Comparison of ENCODE assay signal across 19 cellular contexts in the genomic region with DNA sequence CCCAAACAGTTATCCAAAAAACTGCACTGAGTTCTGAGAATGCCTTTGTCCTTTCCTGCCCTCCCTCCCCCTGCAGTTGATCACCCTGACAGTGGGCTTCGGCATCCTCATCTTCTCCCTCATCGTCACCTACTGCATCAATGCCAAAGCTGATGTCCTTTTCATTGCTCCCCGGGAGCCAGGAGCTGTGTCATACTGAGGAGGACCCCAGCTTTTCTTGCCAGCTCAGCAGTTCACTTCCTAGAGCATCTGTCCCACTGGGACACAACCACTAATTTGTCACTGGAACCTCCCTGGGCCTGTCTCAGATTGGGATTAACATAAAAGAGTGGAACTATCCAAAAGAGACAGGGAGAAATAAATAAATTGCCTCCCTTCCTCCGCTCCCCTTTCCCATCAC. TPM values are rescaled to one million over a fixed set of nuclear protein-coding genes. Genes with fewer than 3 reads are reported as not detected.
DNase-seq lines count a peak whose midpoint lies in the region; ATAC-seq, FAIRE-seq and TF ChIP-seq lines count a peak whose summit lies in the region.
"Had no signal": no experiment of that assay in that cellular context is flagged by ENCODE, and none has a peak within 500 bp of the region (broad histone marks: within the 10 kb centered on the region; RNA-seq: fewer than 3 reads in every experiment).

No MANE protein-coding gene starts in this region.

- no peak for FAIRE-seq in A549 (lab: Jason Lieb, UNC)
- FAIRE-seq: G401.6, GM18507 had no signal

- peak overlapping the region; percentile 49 for H3K27ac Mint-ChIP-seq in CD8-positive, alpha-beta T cell
- peak overlapping the region; percentile 26 to 52 for H3K27ac Mint-ChIP-seq in natural killer cell

- H3K4me2 ChIP-seq in A549: no peak overlapping the region
- H3K4me2 ChIP-seq: PC-9 had no signal

- no peak overlapping the region for H3K4me3 Mint-ChIP-seq in CD8-positive, alpha-beta T cell
- no peak overlapping the region for H3K4me3 Mint-ChIP-seq in natural killer cell
- H3K4me3 Mint-ChIP-seq: CD4-positive, alpha-beta memory T cell had no signal

- H3K4me1 Mint-ChIP-seq in CD8-positive, alpha-beta T cell (ENCODE audit: low read depth): no peaks in the 10 kb centered on the region
- peaks cover 0 to 6% of the 10 kb centered on the region in 2 donors for H3K4me1 Mint-ChIP-seq in natural killer cell
- H3K4me1 Mint-ChIP-seq: CD4-positive, alpha-beta memory T cell had no signal

- no peak for ATAC-seq in A549
- ATAC-seq in CD8-positive, alpha-beta T cell: no peak
- no peak for ATAC-seq in natural killer cell
- ATAC-seq in HG03520 (IDR thresholded peaks at IDR 0.05; ENCODE audit: unreplicated experiment): no peak
- no peak for ATAC-seq in HG03139 (IDR thresholded peaks at IDR 0.05; ENCODE audit: unreplicated experiment)

- peaks cover 75% of the 10 kb centered on the region for H3K36me3 Mint-ChIP-seq in CD8-positive, alpha-beta T cell
- peaks cover 47% of the 10 kb centered on the region for H3K36me3 Mint-ChIP-seq in natural killer cell

- H3K9ac ChIP-seq in adipocyte (ENCODE audit: low read length): peak overlapping the region; percentile 17

- no peaks in the 10 kb centered on the region for H3K9me3 Mint-ChIP-seq in CD8-positive, alpha-beta T cell
- no peaks in the 10 kb centered on the region for H3K9me3 Mint-ChIP-seq in natural killer cell
- H3K9me3 Mint-ChIP-seq: CD4-positive, alpha-beta memory T cell had no signal

- no peak for TF ChIP-seq POLR2A in A549 (IDR thresholded peaks at IDR 0.05; ENCODE audit: low read length)

- intact Hi-C loops in CD8-positive, alpha-beta T cell (cut with DNase I, micrococcal nuclease): no loop called here
- intact Hi-C loops in natural killer cell (cut with micrococcal nuclease): no loop called here

- peaks cover 50% of the 10 kb centered on the region for H3K36me3 ChIP-seq in CD8-positive, alpha-beta T cell (ENCODE audit: insufficient read depth, low read length)
- H3K36me3 ChIP-seq in adipocyte (ENCODE audit: control insufficient read depth, insufficient read depth, low read length, severe bottlenecking): peaks cover 61% of the 10 kb centered on the region

- no peak overlapping the region for H3K27ac ChIP-seq in A549
- H3K27ac ChIP-seq in CD8-positive, alpha-beta T cell (ENCODE audit: low read depth, low read length): no peak overlapping the region
- H3K27ac ChIP-seq: PC-9, SK-N-MC had no signal

- CTCF ChIA-PET in A549 (lab: Yijun Ruan, JAX): interaction anchor here (0.7 to 7.1 kb wide), 5 partner anchors 10 to 66 kb away, joined by 3 to 24 read pairs (median 4); no protein-coding TSS in a partner anchor
- CTCF ChIA-PET in CD8-positive, alpha-beta T cell (lab: Charles Lee): interaction anchor here (1.0 kb wide), 1 partner anchor 18 kb away, joined by 3 read pairs; no protein-coding TSS in a partner anchor

- no peaks in the 10 kb centered on the region for H3K9me3 ChIP-seq in A549
- no peaks in the 10 kb centered on the region for H3K9me3 ChIP-seq in CD8-positive, alpha-beta T cell (ENCODE audit: low read length)
- H3K9me3 ChIP-seq in adipocyte (ENCODE audit: control insufficient read depth, low read length): no peaks in the 10 kb centered on the region

- no peaks in the 10 kb centered on the region for H3K27me3 ChIP-seq in CD8-positive, alpha-beta T cell (ENCODE audit: insufficient read depth, low read length)
- H3K27me3 ChIP-seq in adipocyte (replicated peaks; ENCODE audit: control insufficient read depth, insufficient read depth, low read length): no peaks in the 10 kb centered on the region

- no peaks in the 10 kb centered on the region for H3K27me3 Mint-ChIP-seq in CD8-positive, alpha-beta T cell (ENCODE audit: low read depth)
- H3K27me3 Mint-ChIP-seq in natural killer cell (ENCODE audit: low read depth in 2 of 2): no peaks in the 10 kb centered on the region
- H3K27me3 Mint-ChIP-seq: CD4-positive, alpha-beta memory T cell had no signal

- DNase-seq in A549 (ENCODE audit: low read depth in 1 of 2, low spot score in 1 of 2) (no peak), adipocyte (ENCODE audit: low read depth) (no peak), natural killer cell (no peak)
- no peak for DNase-seq in CD8-positive, alpha-beta T cell
- no peak for DNase-seq in effector CD4-positive, alpha-beta T cell
- DNase-seq: CD4-positive, alpha-beta memory T cell; DND-41; Karpas-422; MM.1S; NCI-H1092 treated with DMSO at 0.1 percent for 48 hours; NCI-H2081 treated with DMSO at 0.1 percent for 48 hours; NCI-H510A treated with DMSO at 0.1 percent for 48 hours; NCI-H82 had no signal

- TF ChIP-seq RAD21 in A549 (conservative IDR thresholded peaks at IDR 0.05 in 1 of 2, IDR thresholded peaks at IDR 0.05 in 1 of 2): no peak

- no peak for TF ChIP-seq EP300 in A549 (IDR thresholded peaks at IDR 0.05)

- POLR2A ChIA-PET in A549 (lab: Yijun Ruan, JAX): no interaction called here
- POLR2A ChIA-PET in CD8-positive, alpha-beta T cell (lab: Charles Lee): no interaction called here

- H3K4me3 ChIP-seq in A549: no peak overlapping the region
- no peak overlapping the region for H3K4me3 ChIP-seq in CD8-positive, alpha-beta T cell (ENCODE audit: low read depth, low read length)
- H3K4me3 ChIP-seq in adipocyte (ENCODE audit: low read length): no peak overlapping the region
- H3K4me3 ChIP-seq: PC-9, SK-N-MC had no signal

- 96% methylated on average over 4 of the region's 4 CpGs for WGBS in A549 (ENCODE audit: missing lambda C conversion rate)

- TF ChIP-seq CTCF in A549 (IDR thresholded peaks at IDR 0.05): no peak
- TF ChIP-seq CTCF in CD8-positive, alpha-beta T cell (IDR thresholded peaks at IDR 0.05): no peak
- no peak for TF ChIP-seq CTCF in natural killer cell (IDR thresholded peaks at IDR 0.05)

- H3K4me1 ChIP-seq in A549 (peaks cover 10% of the 10 kb centered on the region; the same call in 2 of the 3 replicates), adipocyte (ENCODE audit: control insufficient read depth, insufficient read depth, low read length) (peaks cover 74% of the 10 kb centered on the region)
- no peaks in the 10 kb centered on the region for H3K4me1 ChIP-seq in CD8-positive, alpha-beta T cell (ENCODE audit: insufficient read depth, low read length)

TF ChIP-seq in A549, 52 proteins besides CTCF, POLR2A, EP300 and RAD21:
- no peak for TF ChIP-seq FOSB (CRISPR knock-in tag; IDR thresholded peaks at IDR 0.05)
- peak; percentile 74 for TF ChIP-seq MAFK (IDR thresholded peaks at IDR 0.05; ENCODE audit: partially characterized antibody)

RNA-seq across cellular contexts. Expression of gene NHLH1, which starts 8.8 kb away (rescaled TPM):
- 0.63 and 0.67 TPM in 2 replicates for polyA plus RNA-seq in A549 (2011; rRNA removed)
- 0.37 and 0.38 TPM in 2 replicates for polyA plus RNA-seq in A549 (2012; cell fraction: cytosol; rRNA removed)
- 1.6 and 2.1 TPM in 2 replicates for polyA plus RNA-seq in A549 (2012; cell fraction: nucleus; rRNA removed)
- 0.29 to 0.49 TPM (median 0.34 TPM) in 3 replicates for polyA plus RNA-seq in A549 (2017; fragmentation: RNase III; extraction: RNeasy Plus Mini Kit Qiagen cat#74134 plus additional on column Dnase treatment)
- 0.21 and 0.58 TPM in 2 replicates for polyA minus RNA-seq in A549 (2011; rRNA and poly(A)+ RNA removed)
- total RNA-seq in CD8-positive, alpha-beta T cell: under 1 TPM in 1 of 2 experiments, not detected in 1; 0.24 TPM
- under 1 TPM in 2 of 3 donors, not detected in 1; 0.13 to 0.16 TPM for total RNA-seq in natural killer cell
- polyA plus RNA-seq: CD4-positive, alpha-beta memory T cell had no signal

RNA-seq across cellular contexts. Expression of gene NCSTN, which starts 14.9 kb away (rescaled TPM):
- polyA plus RNA-seq in A549 (2011; rRNA removed) (90.4 and 91.6 TPM in 2 replicates), A549 (2017; fragmentation: RNase III; extraction: RNeasy Plus Mini Kit Qiagen cat#74134 plus additional on column Dnase treatment) (40.5 to 44.6 TPM (median 41.6 TPM) in 3 replicates)
- 53.6 and 63.9 TPM in 2 replicates for polyA plus RNA-seq in A549 (2012; cell fraction: cytosol; rRNA removed)
- polyA plus RNA-seq in A549 (2012; cell fraction: nucleus; rRNA removed): 111 and 121 TPM in 2 replicates
- 73.7 and 84.8 TPM in 2 replicates for polyA minus RNA-seq in A549 (2011; rRNA and poly(A)+ RNA removed)
- total RNA-seq in CD8-positive, alpha-beta T cell: 10 to 100 TPM; 55.6 to 58.4 TPM
- total RNA-seq in natural killer cell: 100 to 1,000 TPM; 104 to 140 (median 110) TPM

RNA-seq across cellular contexts. Expression of gene COPA, which starts 15.0 kb away (rescaled TPM):
- polyA plus RNA-seq in A549 (2011; rRNA removed) (149 and 188 TPM in 2 replicates), A549 (2017; fragmentation: RNase III; extraction: RNeasy Plus Mini Kit Qiagen cat#74134 plus additional on column Dnase treatment) (80.3 to 83.5 TPM (median 82.5 TPM) in 3 replicates)
- 54.1 and 67.7 TPM in 2 replicates for polyA plus RNA-seq in A549 (2012; cell fraction: cytosol; rRNA removed)
- 49.6 and 65.0 TPM in 2 replicates for polyA plus RNA-seq in A549 (2012; cell fraction: nucleus; rRNA removed)
- polyA minus RNA-seq in A549 (2011; rRNA and poly(A)+ RNA removed): 191 and 211 TPM in 2 replicates
- 100 to 1,000 TPM; 116 to 126 TPM for total RNA-seq in CD8-positive, alpha-beta T cell
- 100 to 1,000 TPM; 140 to 167 (median 148) TPM for total RNA-seq in natural killer cell

RNA-seq across cellular contexts. Expression of gene VANGL2, which starts 42.3 kb away (rescaled TPM):
- polyA plus RNA-seq in A549 (2011; rRNA removed): 3.9 and 4.5 TPM in 2 replicates
- polyA plus RNA-seq in A549 (2012; cell fraction: cytosol; rRNA removed): 1.5 and 2.1 TPM in 2 replicates
- 3.7 and 4.6 TPM in 2 replicates for polyA plus RNA-seq in A549 (2012; cell fraction: nucleus; rRNA removed)
- polyA plus RNA-seq in A549 (2017; fragmentation: RNase III; extraction: RNeasy Plus Mini Kit Qiagen cat#74134 plus additional on column Dnase treatment): 2.9 to 4.2 TPM (median 4.1 TPM) in 3 replicates
- 3.3 TPM in 2 replicates for polyA minus RNA-seq in A549 (2011; rRNA and poly(A)+ RNA removed)
- not detected for total RNA-seq in CD8-positive, alpha-beta T cell
- under 1 TPM in 1 of 3 donors, not detected in 2; 0.08 TPM for total RNA-seq in natural killer cell
- total RNA-seq: CD4-positive, alpha-beta memory T cell had no signal
- polyA plus RNA-seq: CD4-positive, alpha-beta memory T cell had no signal
